8 cellular contexts compared by ENCODE assay signal in the genomic region with DNA sequence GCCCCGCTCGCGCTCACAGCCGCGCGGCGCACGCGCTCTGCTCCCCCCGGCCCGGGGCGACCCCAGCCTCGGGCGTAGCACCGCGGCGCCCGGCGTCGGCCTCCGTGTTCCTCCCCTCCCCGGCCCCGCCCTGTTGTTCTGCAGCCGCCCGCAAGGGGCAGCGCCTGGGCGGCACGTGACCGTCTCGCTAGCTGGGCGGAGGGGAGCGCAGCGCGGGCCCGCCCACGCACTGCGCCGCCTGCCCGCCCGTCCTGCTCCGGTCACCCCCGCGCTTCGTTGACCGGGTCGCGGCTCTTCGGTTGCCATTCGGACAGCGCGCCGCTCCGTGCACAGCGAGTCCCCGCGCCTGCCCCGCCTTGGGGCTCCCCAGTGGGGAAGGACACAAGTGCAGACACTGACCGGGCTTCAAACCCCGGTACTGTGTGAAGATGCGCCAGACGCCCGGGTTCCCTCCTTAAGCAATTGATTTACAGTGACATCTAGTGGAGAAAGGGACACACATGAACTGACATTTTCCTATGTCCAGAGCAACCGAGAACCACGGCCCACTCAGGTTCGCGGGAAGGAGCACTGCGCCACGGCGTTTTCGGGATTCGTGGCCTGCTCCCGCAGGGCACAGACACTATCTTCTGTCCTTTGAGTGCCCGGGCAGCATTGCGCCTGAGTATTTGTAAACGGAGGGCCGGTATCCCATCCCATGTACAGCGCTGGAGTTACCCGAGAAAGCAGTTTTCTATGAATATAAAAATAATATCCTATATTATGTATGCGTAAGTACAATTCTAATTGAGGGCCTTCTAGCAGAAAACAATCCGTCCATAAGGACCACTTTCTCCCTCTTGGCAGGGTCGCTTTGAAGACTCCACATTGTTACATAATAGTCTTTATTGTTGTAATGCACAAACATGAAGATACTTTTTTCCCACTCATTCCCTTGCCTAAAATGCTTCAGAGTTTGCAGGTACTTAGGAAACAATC. TPM values are rescaled to one million over a fixed set of nuclear protein-coding genes. Genes with fewer than 3 reads are reported as not detected.
DNase-seq lines count a peak whose midpoint lies in the region; ATAC-seq and TF ChIP-seq lines count a peak whose summit lies in the region.

No MANE protein-coding gene starts in this region.

- peak; percentile 83 for ATAC-seq in GM18505 (IDR thresholded peaks at IDR 0.05; ENCODE audit: unreplicated experiment)
- ATAC-seq in HG03025 (IDR thresholded peaks at IDR 0.05; ENCODE audit: low FRiP score, unreplicated experiment), result peak; percentile 78

- peak overlapping the region; percentile 88 for H3K4me3 ChIP-seq in astrocyte of the spinal cord (ENCODE audit: low read depth, low read length)

- peak; percentile 90 for DNase-seq in NCI-H2029 (lab: John Stamatoyannopoulos, UW)
- DNase-seq in T1000 (lab: John Stamatoyannopoulos, UW), result peak; percentile 89
- peak; percentile 96 for DNase-seq in astrocyte of the spinal cord (ENCODE audit: low read depth, low spot score)
- DNase-seq in hippocampal formation (lab: John Stamatoyannopoulos, UW), result peak; percentile 93 to 96
- DNase-seq in renal cortical epithelial cell (ENCODE audit: low read depth), result peak; percentile 88
- no peak for DNase-seq in OCI-M2 (lab: John Stamatoyannopoulos, UW; ENCODE audit: unreplicated experiment)

- peak; percentile 64 for TF ChIP-seq CTCF in astrocyte of the spinal cord (IDR thresholded peaks at IDR 0.05; ENCODE audit: low read depth, low read length)

- in situ Hi-C loops in astrocyte of the spinal cord (cut with HindIII; ENCODE audit: low sequenced_read_pairs), result no loop called here

- TF ChIP-seq POLR2A in GM18505 (IDR thresholded peaks at IDR 0.05; ENCODE audit: borderline replicate concordance, extremely low read depth, insufficient read depth, insufficient read length), result peak; percentile 6

RNA-seq across cellular contexts. Expression of gene REV1, which starts 0.6 kb away (rescaled TPM):
- 23.6 and 54.6 TPM in 2 replicates for total RNA-seq in renal cortical epithelial cell
